8 cellular contexts compared by ENCODE assay signal in the genomic region with DNA sequence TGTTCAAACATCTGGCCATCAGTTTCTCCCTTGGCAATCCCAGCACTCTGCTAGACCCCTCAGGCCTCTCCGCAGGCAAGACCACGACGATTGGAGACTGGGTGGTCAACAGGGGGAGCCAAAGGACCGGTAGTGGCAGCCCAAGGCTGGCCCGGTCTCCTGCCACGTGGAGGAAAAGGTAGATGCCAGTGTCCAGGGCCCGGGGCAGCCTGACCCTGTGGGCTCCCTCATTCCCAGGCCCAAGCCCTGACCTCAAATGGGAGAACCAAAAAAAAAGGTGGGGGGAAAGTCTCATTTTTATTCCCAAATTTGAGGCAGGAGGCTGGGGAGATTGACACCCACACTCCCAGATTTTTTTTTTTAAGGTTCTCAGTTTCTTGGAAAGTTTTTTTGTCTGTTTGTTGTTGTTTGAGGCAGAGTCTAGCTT. TPM values are rescaled to one million over a fixed set of nuclear protein-coding genes. Genes with fewer than 3 reads are reported as not detected.
A peak's percentile ranks its signal among the peaks of the same experiment; 100 is the strongest.
DNase-seq lines count a peak whose midpoint lies in the region; ATAC-seq, FAIRE-seq and TF ChIP-seq lines count a peak whose summit lies in the region.

No MANE protein-coding gene starts in this region.

- H4K8ac ChIP-seq in H9 (replicated peaks; ENCODE audit: insufficient read length, low read depth, low read length), result no peak overlapping the region

- H3K36me3 Mint-ChIP-seq in H9 (ENCODE audit: insufficient read depth in 1 of 3, low read depth in 3 of 3), result no peaks in the 10 kb centered on the region
- no peaks in the 10 kb centered on the region for H3K36me3 Mint-ChIP-seq in activated CD4-positive, alpha-beta T cell treated with anti-CD3 and anti-CD28 coated beads for 36 hours (ENCODE audit: low read depth)

- TF ChIP-seq CTCF in H9 (conservative IDR thresholded peaks at IDR 0.05), result peak; percentile 96
- TF ChIP-seq CTCF in HepG2 (CRISPR knock-in tag; IDR thresholded peaks at IDR 0.05), result peak; percentile 97

- H3K79me2 ChIP-seq in H9 (ENCODE audit: insufficient read depth, low read length) (no peaks in the 10 kb centered on the region), HepG2 (ENCODE audit: insufficient read depth, low read length) (no peaks in the 10 kb centered on the region)

- H3K9ac ChIP-seq in BLaER1 (no peak overlapping the region), H9 (ENCODE audit: extremely low read depth, insufficient read length, low read length) (no peak overlapping the region), HepG2 (ENCODE audit: insufficient read depth, low read depth, low read length) (no peak overlapping the region)

- no peak overlapping the region for H3K14ac ChIP-seq in H9 (ENCODE audit: insufficient read depth, low read length)

- H3K9me3 Mint-ChIP-seq in H9, result no peaks in the 10 kb centered on the region
- no peaks in the 10 kb centered on the region for H3K9me3 Mint-ChIP-seq in activated CD4-positive, alpha-beta T cell treated with anti-CD3 and anti-CD28 coated beads for 36 hours (ENCODE audit: low read depth)

- peak; percentile 95 for TF ChIP-seq RAD21 in HepG2 (CRISPR knock-in tag; IDR thresholded peaks at IDR 0.05)

- H3K23me2 ChIP-seq in H9 (ENCODE audit: insufficient read length, low read depth, low read length, poor library complexity, severe bottlenecking), result no peaks in the 10 kb centered on the region

- no peak overlapping the region for H3K56ac ChIP-seq in H9 (ENCODE audit: insufficient read length, low read depth, low read length)

- H4K5ac ChIP-seq in H9 (ENCODE audit: insufficient read length, low read depth, low read length), result no peak overlapping the region

- FAIRE-seq in HepG2 (lab: Jason Lieb, UNC), result peak; percentile 62

- TF ChIP-seq POLR2A in HepG2 (IDR thresholded peaks at IDR 0.05; ENCODE audit: insufficient read depth in 1 of 2, low read depth in 2 of 2, low read length in 2 of 2), result no peak

- H3K4me2 ChIP-seq in BLaER1 (peak overlapping the region; percentile 27; the same call in 1 of the 2 replicates), H9 (ENCODE audit: insufficient read depth, insufficient read length, low read length) (no peak overlapping the region), HepG2 (ENCODE audit: low read depth, low read length) (no peak overlapping the region)

- no peak overlapping the region for H3K23ac ChIP-seq in H9 (ENCODE audit: insufficient read length, low read depth, low read length)

- TF ChIP-seq EP300 in HepG2 (IDR thresholded peaks at IDR 0.05; ENCODE audit: low read depth in 2 of 2, low read length in 2 of 2), result no peak
- no peak for TF ChIP-seq EP300 in HepG2 (CRISPR knock-in tag; IDR thresholded peaks at IDR 0.05; ENCODE audit: borderline replicate concordance)

- H2BK5ac ChIP-seq in H9 (ENCODE audit: insufficient read length, low read length), result no peak overlapping the region

- no peaks in the 10 kb centered on the region for H3K27me3 ChIP-seq in BLaER1
- H3K27me3 ChIP-seq in H9 (ENCODE audit: insufficient read depth, low read length), result no peaks in the 10 kb centered on the region
- no peaks in the 10 kb centered on the region; a peak in 3 of 5 replicates for H3K27me3 ChIP-seq in HepG2 (ENCODE audit: control insufficient read depth in 1 of 2, insufficient read depth in 2 of 2, low read length in 2 of 2)

- H3K4me1 ChIP-seq in BLaER1 (peaks cover 36% of the 10 kb centered on the region), H9 (ENCODE audit: insufficient read depth, low read length) (no peaks in the 10 kb centered on the region), HepG2 (ENCODE audit: insufficient read depth, low read length) (peaks cover 35% of the 10 kb centered on the region)

- no peak overlapping the region for H2BK15ac ChIP-seq in H9 (ENCODE audit: low read depth, low read length)

- H2BK120ac ChIP-seq in H9 (ENCODE audit: low read depth, low read length, poor library complexity, severe bottlenecking), result no peak overlapping the region

- H3K27ac ChIP-seq in BLaER1 (no peak overlapping the region), H9 (ENCODE audit: insufficient read length, low read depth, low read length) (no peak overlapping the region), HepG2 (ENCODE audit: extremely low read length, insufficient read depth, low read length) (no peak overlapping the region)

- H4K20me1 ChIP-seq in BLaER1, result no peaks in the 10 kb centered on the region
- no peaks in the 10 kb centered on the region for H4K20me1 ChIP-seq in H9 (ENCODE audit: control insufficient read depth, insufficient read depth, insufficient read length)
- no peaks in the 10 kb centered on the region for H4K20me1 ChIP-seq in HepG2 (ENCODE audit: insufficient read depth, low read length)

- intact Hi-C loops in activated CD4-positive, alpha-beta T cell treated with anti-CD3 and anti-CD28 coated beads for 36 hours (cut with DNase I, micrococcal nuclease), result loop anchor here (1.0 to 5.0 kb wide), 11 partner anchors 21 to 476 kb away; a partner anchor contains a TSS
- intact Hi-C loops in HepG2 (cut with micrococcal nuclease; ENCODE audit: unreplicated experiment), result loop anchor here (1.0 to 5.0 kb wide), 2 partner anchors 57 to 116 kb away; a partner anchor contains a TSS

- H3K27ac Mint-ChIP-seq in H9, result no peak overlapping the region
- H3K27ac Mint-ChIP-seq in activated CD4-positive, alpha-beta T cell treated with anti-CD3 and anti-CD28 coated beads for 36 hours, result peak overlapping the region; percentile 74

- H4K91ac ChIP-seq in H9 (ENCODE audit: insufficient read length, low read depth, low read length), result no peak overlapping the region

- POLR2A ChIA-PET in activated CD4-positive, alpha-beta T cell treated with anti-CD3 and anti-CD28 coated beads for 36 hours (lab: Charles Lee), result interaction anchor here (0.7 kb wide), 1 partner anchor 102 kb away, joined by 3 read pairs; a partner anchor contains a TSS
- POLR2A ChIA-PET in HepG2 (lab: Yijun Ruan, JAX), result no interaction called here

- peak; percentile 95 for ATAC-seq in activated CD4-positive, alpha-beta T cell treated with anti-CD3 and anti-CD28 coated beads for 36 hours
- ATAC-seq in HepG2 (peak; percentile 85), GM21515 (IDR thresholded peaks at IDR 0.05; ENCODE audit: unreplicated experiment) (no peak)

- CTCF ChIA-PET in activated CD4-positive, alpha-beta T cell treated with anti-CD3 and anti-CD28 coated beads for 36 hours (lab: Charles Lee), result interaction anchor here (0.6 to 5.3 kb wide), 53 partner anchors 9 to 1460 kb away, joined by 3 to 57 read pairs (median 5); a partner anchor contains a TSS
- CTCF ChIA-PET in HepG2 (lab: Yijun Ruan, JAX; ENCODE audit: low intra/inter-chr PET ratio, low total read pairs), result interaction anchor here (1.0 to 4.2 kb wide), 6 partner anchors 22 to 238 kb away, joined by 3 to 63 read pairs (median 5); a partner anchor contains a TSS

- no peak overlapping the region for H2AK5ac ChIP-seq in H9 (ENCODE audit: insufficient read length, low read length)

- H3K4me1 Mint-ChIP-seq in H9, result peaks cover 6 to 9% of the 10 kb centered on the region in 2 experiments; a peak in 3 of 4 replicates
- H3K4me1 Mint-ChIP-seq in activated CD4-positive, alpha-beta T cell treated with anti-CD3 and anti-CD28 coated beads for 36 hours, result peaks cover 10% of the 10 kb centered on the region

- no peak overlapping the region for H3T11ph ChIP-seq in H9 (ENCODE audit: low read length)

- H3K27me3 Mint-ChIP-seq in H9 (ENCODE audit: low read depth), result peaks cover 57% of the 10 kb centered on the region
- no peaks in the 10 kb centered on the region for H3K27me3 Mint-ChIP-seq in activated CD4-positive, alpha-beta T cell treated with anti-CD3 and anti-CD28 coated beads for 36 hours

- H2BK12ac ChIP-seq in H9 (ENCODE audit: insufficient read length, low read depth, low read length), result no peak overlapping the region

- H3K9me3 ChIP-seq in BLaER1 (no peaks in the 10 kb centered on the region), H9 (ENCODE audit: control insufficient read depth, low read depth, low read length) (no peaks in the 10 kb centered on the region), HepG2 (ENCODE audit: low read length) (no peaks in the 10 kb centered on the region)

- H3K18ac ChIP-seq in H9 (ENCODE audit: insufficient read length, low read depth, low read length), result no peak overlapping the region

- no peak overlapping the region for H2BK20ac ChIP-seq in H9 (ENCODE audit: low read depth, low read length, poor library complexity, severe bottlenecking)

- WGBS in H9 (ENCODE audit: extremely low coverage, insufficient read length, low lambda C conversion rate), result no CpG with 5 or more reads among the region's 7 CpGs
- 0% methylated on average over 5 of the region's 7 CpGs for WGBS in HepG2 (ENCODE audit: low lambda C conversion rate)

- H2AFZ ChIP-seq in H9 (ENCODE audit: low read length) (no peak overlapping the region), HepG2 (ENCODE audit: low read length) (no peak overlapping the region)

- H3K79me1 ChIP-seq in H9 (ENCODE audit: insufficient read depth, low read depth, low read length, poor library complexity, severe bottlenecking), result no peaks in the 10 kb centered on the region

- H3K4ac ChIP-seq in H9 (ENCODE audit: low read depth, low read length), result no peak overlapping the region

- H3K36me3 ChIP-seq in BLaER1, result no peaks in the 10 kb centered on the region
- H3K36me3 ChIP-seq in HepG2 (replicated peaks in 1 of 2; ENCODE audit: control insufficient read depth in 1 of 2, insufficient read depth in 2 of 2, low read length in 2 of 2), result no peaks in the 10 kb centered on the region

- in situ Hi-C loops in HepG2 (cut with HindIII; ENCODE audit: extremely low pct_ligation_motif_present, low pct_unique_long_range_greater_than_20kb), result loop anchor here (10.0 kb wide), 2 partner anchors 234 to 264 kb away; a partner anchor contains a TSS

- no TSS peak for BruUV-seq in HepG2 (replicated peaks; lab: Mats Ljungman, UMichigan)

- peak; percentile 92 for DNase-seq in H9
- DNase-seq in NCI-H460 (ENCODE audit: extremely low read depth, low read depth), result peak; percentile 88
- DNase-seq in activated CD4-positive, alpha-beta T cell treated with anti-CD3 and anti-CD28 coated beads for 36 hours, result peak; percentile 90
- DNase-seq in cerebellum (ENCODE audit: low spot score), result peak; percentile 85
- peak; percentile 71 for DNase-seq in HepG2 (ENCODE audit: low spot score)
- DNase-seq in stimulated activated CD4-positive, alpha-beta T cell treated with anti-CD3 and anti-CD28 coated beads, TNF-alpha, amount 100 ng/mL, for 4 hours (ENCODE audit: low read depth in 3 of 3), result peak; percentile 61 to 67 (median 66)

- H3K4me3 Mint-ChIP-seq in H9, result peak overlapping the region in 1 of 2 experiments; percentile 24; a peak in 1 of 5 replicates
- H3K4me3 Mint-ChIP-seq in activated CD4-positive, alpha-beta T cell treated with anti-CD3 and anti-CD28 coated beads for 36 hours, result no peak overlapping the region

- no peak overlapping the region for H3K4me3 ChIP-seq in BLaER1
- H3K4me3 ChIP-seq in HepG2 (replicated peaks in 1 of 3; ENCODE audit: insufficient read depth in 1 of 3, low read depth in 2 of 3, low read length in 3 of 3), result no peak overlapping the region

RNA-seq across cellular contexts. Expression of a gene that starts 24.8 kb away (rescaled TPM):
- total RNA-seq in H9 (2021) (not detected in 2 replicates), cerebellum (21.5 TPM), HepG2 (2016; rRNA removed; fragmentation: Illumina TruSeq; extraction: Trizol) (85.0 and 87.3 TPM in 2 replicates)
- total RNA-seq in NCI-H460 (2014; rRNA removed; shearing (Covaris generic)), result 743 and 832 TPM in 2 replicates
- 380 and 540 TPM in 2 replicates for polyA plus RNA-seq in NCI-H460 (2014; cell fraction: nucleus; rRNA removed)
- total RNA-seq in activated CD4-positive, alpha-beta T cell treated with anti-CD3 and anti-CD28 coated beads for 36 hours, result 100 to 1,000 TPM; 219 to 349 TPM
- 95.2 and 111 TPM in 2 replicates for total RNA-seq in HepG2 (2016; cell fraction: cytosol; rRNA removed; fragmentation: Illumina TruSeq; extraction: Trizol; ENCODE audit: low read depth)
- total RNA-seq in HepG2 (2016; cell fraction: insoluble cytoplasmic fraction; rRNA removed; fragmentation: Illumina TruSeq; extraction: Trizol), result 89.3 and 95.9 TPM in 2 replicates
- total RNA-seq in HepG2 (2016; cell fraction: membrane; rRNA removed; fragmentation: Illumina TruSeq; extraction: Trizol), result 73.2 and 86.0 TPM in 2 replicates
- 41.0 and 44.0 TPM in 2 replicates for total RNA-seq in HepG2 (2016; cell fraction: nucleus; rRNA removed; fragmentation: Illumina TruSeq; extraction: Trizol)
- 72.9 and 82.2 TPM in 2 replicates for polyA plus RNA-seq in HepG2 (2011; rRNA removed)
- 27.1 and 54.2 TPM in 2 replicates for polyA plus RNA-seq in HepG2 (2011; cell fraction: cytosol; rRNA removed)
- polyA plus RNA-seq in HepG2 (2011; cell fraction: nucleus; rRNA removed), result 21.4 and 24.5 TPM in 2 replicates
- polyA plus RNA-seq in HepG2 (2012), result 25.8 and 48.9 TPM in 2 replicates
- 88.0 and 125 TPM in 2 replicates for polyA plus RNA-seq in HepG2 (2016; cell fraction: cytosol; fragmentation: Illumina TruSeq; extraction: Trizol; ENCODE audit: low read depth)
- 75.5 and 87.1 TPM in 2 replicates for polyA plus RNA-seq in HepG2 (2016; cell fraction: insoluble cytoplasmic fraction; fragmentation: Illumina TruSeq; extraction: Trizol; ENCODE audit: low read depth)
- 64.5 and 81.1 TPM in 2 replicates for polyA plus RNA-seq in HepG2 (2016; cell fraction: membrane; fragmentation: Illumina TruSeq; extraction: Trizol; ENCODE audit: low read depth)
- 81.0 and 88.7 TPM in 2 replicates for polyA plus RNA-seq in HepG2 (2016; cell fraction: nucleus; fragmentation: Illumina TruSeq; extraction: Trizol; ENCODE audit: insufficient read depth, low read depth)
- 67.0 and 985 TPM in 2 replicates for polyA minus RNA-seq in HepG2 (2011; rRNA and poly(A)+ RNA removed; ENCODE audit: low replicate concordance)
- polyA minus RNA-seq in HepG2 (2011; cell fraction: cytosol; rRNA and poly(A)+ RNA removed), result 46.8 and 61.9 TPM in 2 replicates
- 10.4 and 13.5 TPM in 2 replicates for polyA minus RNA-seq in HepG2 (2011; cell fraction: nucleus; rRNA and poly(A)+ RNA removed)

RNA-seq across cellular contexts. Expression of a gene that starts 29.7 kb away (rescaled TPM):
- total RNA-seq in H9 (2021), result not detected in 2 replicates
- 0.30 TPM in 1 of 2 replicates, not detected in the other for total RNA-seq in NCI-H460 (2014; rRNA removed; shearing (Covaris generic))
- polyA plus RNA-seq in NCI-H460 (2014; cell fraction: nucleus; rRNA removed), result not detected in 2 replicates
- total RNA-seq in activated CD4-positive, alpha-beta T cell treated with anti-CD3 and anti-CD28 coated beads for 36 hours, result 1 to 10 TPM; 2.4 to 3.4 TPM
- not detected for total RNA-seq in cerebellum
- total RNA-seq in HepG2 (2016; rRNA removed; fragmentation: Illumina TruSeq; extraction: Trizol), result not detected in 2 replicates
- total RNA-seq in HepG2 (2016; cell fraction: cytosol; rRNA removed; fragmentation: Illumina TruSeq; extraction: Trizol; ENCODE audit: low read depth), result not detected in 2 replicates
- total RNA-seq in HepG2 (2016; cell fraction: insoluble cytoplasmic fraction; rRNA removed; fragmentation: Illumina TruSeq; extraction: Trizol), result not detected in 2 replicates
- not detected in 2 replicates for total RNA-seq in HepG2 (2016; cell fraction: membrane; rRNA removed; fragmentation: Illumina TruSeq; extraction: Trizol)
- total RNA-seq in HepG2 (2016; cell fraction: nucleus; rRNA removed; fragmentation: Illumina TruSeq; extraction: Trizol), result not detected in 2 replicates
- not detected in 2 replicates for polyA plus RNA-seq in HepG2 (2011; rRNA removed)
- polyA plus RNA-seq in HepG2 (2011; cell fraction: cytosol; rRNA removed), result not detected in 2 replicates
- 0.71 TPM in 1 of 2 replicates, not detected in the other for polyA plus RNA-seq in HepG2 (2011; cell fraction: nucleus; rRNA removed)
- polyA plus RNA-seq in HepG2 (2012), result not detected in 2 replicates
- polyA plus RNA-seq in HepG2 (2016; cell fraction: cytosol; fragmentation: Illumina TruSeq; extraction: Trizol; ENCODE audit: low read depth), result not detected in 2 replicates
- polyA plus RNA-seq in HepG2 (2016; cell fraction: insoluble cytoplasmic fraction; fragmentation: Illumina TruSeq; extraction: Trizol; ENCODE audit: low read depth), result not detected in 2 replicates
- polyA plus RNA-seq in HepG2 (2016; cell fraction: membrane; fragmentation: Illumina TruSeq; extraction: Trizol; ENCODE audit: low read depth), result not detected in 2 replicates
- not detected in 2 replicates for polyA plus RNA-seq in HepG2 (2016; cell fraction: nucleus; fragmentation: Illumina TruSeq; extraction: Trizol; ENCODE audit: insufficient read depth, low read depth)
- not detected in 2 replicates for polyA minus RNA-seq in HepG2 (2011; rRNA and poly(A)+ RNA removed; ENCODE audit: low replicate concordance)
- polyA minus RNA-seq in HepG2 (2011; cell fraction: cytosol; rRNA and poly(A)+ RNA removed), result not detected in 2 replicates
- polyA minus RNA-seq in HepG2 (2011; cell fraction: nucleus; rRNA and poly(A)+ RNA removed), result not detected in 2 replicates

RNA-seq across cellular contexts. Expression of a gene that starts 34.6 kb away (rescaled TPM):
- 9.0 and 9.3 TPM in 2 replicates for total RNA-seq in H9 (2021)
- total RNA-seq in NCI-H460 (2014; rRNA removed; shearing (Covaris generic)), result 201 and 238 TPM in 2 replicates
- polyA plus RNA-seq in NCI-H460 (2014; cell fraction: nucleus; rRNA removed), result 458 and 480 TPM in 2 replicates
- total RNA-seq in activated CD4-positive, alpha-beta T cell treated with anti-CD3 and anti-CD28 coated beads for 36 hours, result 100 to 1,000 TPM in 1 of 2 experiments, 10 to 100 TPM in 1; 84.8 to 166 TPM
- total RNA-seq in cerebellum, result 1.4 TPM
- total RNA-seq in HepG2 (2016; rRNA removed; fragmentation: Illumina TruSeq; extraction: Trizol), result 20.2 and 24.5 TPM in 2 replicates
- total RNA-seq in HepG2 (2016; cell fraction: cytosol; rRNA removed; fragmentation: Illumina TruSeq; extraction: Trizol; ENCODE audit: low read depth), result 10.5 and 12.8 TPM in 2 replicates
- total RNA-seq in HepG2 (2016; cell fraction: insoluble cytoplasmic fraction; rRNA removed; fragmentation: Illumina TruSeq; extraction: Trizol), result 20.9 and 28.0 TPM in 2 replicates
- 10.0 and 12.0 TPM in 2 replicates for total RNA-seq in HepG2 (2016; cell fraction: membrane; rRNA removed; fragmentation: Illumina TruSeq; extraction: Trizol)
- total RNA-seq in HepG2 (2016; cell fraction: nucleus; rRNA removed; fragmentation: Illumina TruSeq; extraction: Trizol), result 9.7 and 12.1 TPM in 2 replicates
- polyA plus RNA-seq in HepG2 (2011; rRNA removed), result 9.6 and 12.9 TPM in 2 replicates
- 9.3 and 18.7 TPM in 2 replicates for polyA plus RNA-seq in HepG2 (2011; cell fraction: cytosol; rRNA removed)
- polyA plus RNA-seq in HepG2 (2011; cell fraction: nucleus; rRNA removed), result 3.3 and 3.4 TPM in 2 replicates
- 6.0 and 7.5 TPM in 2 replicates for polyA plus RNA-seq in HepG2 (2012)
- polyA plus RNA-seq in HepG2 (2016; cell fraction: cytosol; fragmentation: Illumina TruSeq; extraction: Trizol; ENCODE audit: low read depth), result 9.9 and 13.6 TPM in 2 replicates
- 25.0 and 26.5 TPM in 2 replicates for polyA plus RNA-seq in HepG2 (2016; cell fraction: insoluble cytoplasmic fraction; fragmentation: Illumina TruSeq; extraction: Trizol; ENCODE audit: low read depth)
- polyA plus RNA-seq in HepG2 (2016; cell fraction: membrane; fragmentation: Illumina TruSeq; extraction: Trizol; ENCODE audit: low read depth), result 7.8 and 8.2 TPM in 2 replicates
- polyA plus RNA-seq in HepG2 (2016; cell fraction: nucleus; fragmentation: Illumina TruSeq; extraction: Trizol; ENCODE audit: insufficient read depth, low read depth), result 13.5 and 17.9 TPM in 2 replicates
- polyA minus RNA-seq in HepG2 (2011; rRNA and poly(A)+ RNA removed; ENCODE audit: low replicate concordance), result 2.2 and 807 TPM in 2 replicates
- polyA minus RNA-seq in HepG2 (2011; cell fraction: cytosol; rRNA and poly(A)+ RNA removed), result 4.3 and 4.7 TPM in 2 replicates
- 3.5 and 4.6 TPM in 2 replicates for polyA minus RNA-seq in HepG2 (2011; cell fraction: nucleus; rRNA and poly(A)+ RNA removed)

RNA-seq across cellular contexts. Expression of a gene that starts 38.1 kb away (rescaled TPM):
- total RNA-seq in H9 (2021) (not detected in 2 replicates), cerebellum (not detected), HepG2 (2016; rRNA removed; fragmentation: Illumina TruSeq; extraction: Trizol) (2.5 and 2.8 TPM in 2 replicates)
- total RNA-seq in NCI-H460 (2014; rRNA removed; shearing (Covaris generic)), result 1.1 and 3.4 TPM in 2 replicates
- polyA plus RNA-seq in NCI-H460 (2014; cell fraction: nucleus; rRNA removed), result 6.3 and 9.0 TPM in 2 replicates
- not detected for total RNA-seq in activated CD4-positive, alpha-beta T cell treated with anti-CD3 and anti-CD28 coated beads for 36 hours
- 1.4 and 1.9 TPM in 2 replicates for total RNA-seq in HepG2 (2016; cell fraction: cytosol; rRNA removed; fragmentation: Illumina TruSeq; extraction: Trizol; ENCODE audit: low read depth)
- 2.1 and 3.0 TPM in 2 replicates for total RNA-seq in HepG2 (2016; cell fraction: insoluble cytoplasmic fraction; rRNA removed; fragmentation: Illumina TruSeq; extraction: Trizol)
- 1.7 and 2.1 TPM in 2 replicates for total RNA-seq in HepG2 (2016; cell fraction: membrane; rRNA removed; fragmentation: Illumina TruSeq; extraction: Trizol)
- 0.63 and 0.65 TPM in 2 replicates for total RNA-seq in HepG2 (2016; cell fraction: nucleus; rRNA removed; fragmentation: Illumina TruSeq; extraction: Trizol)
- 3.6 and 4.5 TPM in 2 replicates for polyA plus RNA-seq in HepG2 (2011; rRNA removed)
- polyA plus RNA-seq in HepG2 (2011; cell fraction: cytosol; rRNA removed), result 3.2 and 7.2 TPM in 2 replicates
- polyA plus RNA-seq in HepG2 (2011; cell fraction: nucleus; rRNA removed), result 1.4 and 1.7 TPM in 2 replicates
- polyA plus RNA-seq in HepG2 (2012), result 0.36 and 0.80 TPM in 2 replicates
- polyA plus RNA-seq in HepG2 (2016; cell fraction: cytosol; fragmentation: Illumina TruSeq; extraction: Trizol; ENCODE audit: low read depth), result 1.4 and 2.2 TPM in 2 replicates
- polyA plus RNA-seq in HepG2 (2016; cell fraction: insoluble cytoplasmic fraction; fragmentation: Illumina TruSeq; extraction: Trizol; ENCODE audit: low read depth), result 3.6 and 3.7 TPM in 2 replicates
- polyA plus RNA-seq in HepG2 (2016; cell fraction: membrane; fragmentation: Illumina TruSeq; extraction: Trizol; ENCODE audit: low read depth), result 1.8 TPM in 2 replicates
- polyA plus RNA-seq in HepG2 (2016; cell fraction: nucleus; fragmentation: Illumina TruSeq; extraction: Trizol; ENCODE audit: insufficient read depth, low read depth), result 2.5 and 2.6 TPM in 2 replicates
- polyA minus RNA-seq in HepG2 (2011; rRNA and poly(A)+ RNA removed; ENCODE audit: low replicate concordance), result 5.2 and 5.8 TPM in 2 replicates
- 1.8 TPM in 1 of 2 replicates, not detected in the other for polyA minus RNA-seq in HepG2 (2011; cell fraction: cytosol; rRNA and poly(A)+ RNA removed)
- 0.90 TPM in 1 of 2 replicates, not detected in the other for polyA minus RNA-seq in HepG2 (2011; cell fraction: nucleus; rRNA and poly(A)+ RNA removed)

RNA-seq across cellular contexts. Expression of a gene that starts 50.5 kb away (rescaled TPM):
- total RNA-seq in H9 (2021) (not detected in 2 replicates), cerebellum (not detected), HepG2 (2016; rRNA removed; fragmentation: Illumina TruSeq; extraction: Trizol) (not detected in 2 replicates)
- not detected in 2 replicates for total RNA-seq in NCI-H460 (2014; rRNA removed; shearing (Covaris generic))
- polyA plus RNA-seq in NCI-H460 (2014; cell fraction: nucleus; rRNA removed), result not detected in 2 replicates
- total RNA-seq in activated CD4-positive, alpha-beta T cell treated with anti-CD3 and anti-CD28 coated beads for 36 hours, result not detected
- not detected in 2 replicates for total RNA-seq in HepG2 (2016; cell fraction: cytosol; rRNA removed; fragmentation: Illumina TruSeq; extraction: Trizol; ENCODE audit: low read depth)
- total RNA-seq in HepG2 (2016; cell fraction: insoluble cytoplasmic fraction; rRNA removed; fragmentation: Illumina TruSeq; extraction: Trizol), result not detected in 2 replicates
- total RNA-seq in HepG2 (2016; cell fraction: membrane; rRNA removed; fragmentation: Illumina TruSeq; extraction: Trizol), result not detected in 2 replicates
- total RNA-seq in HepG2 (2016; cell fraction: nucleus; rRNA removed; fragmentation: Illumina TruSeq; extraction: Trizol), result not detected in 2 replicates
- not detected in 2 replicates for polyA plus RNA-seq in HepG2 (2011; rRNA removed)
- polyA plus RNA-seq in HepG2 (2011; cell fraction: cytosol; rRNA removed), result not detected in 2 replicates
- polyA plus RNA-seq in HepG2 (2011; cell fraction: nucleus; rRNA removed), result not detected in 2 replicates
- polyA plus RNA-seq in HepG2 (2012), result not detected in 2 replicates
- not detected in 2 replicates for polyA plus RNA-seq in HepG2 (2016; cell fraction: cytosol; fragmentation: Illumina TruSeq; extraction: Trizol; ENCODE audit: low read depth)
- not detected in 2 replicates for polyA plus RNA-seq in HepG2 (2016; cell fraction: insoluble cytoplasmic fraction; fragmentation: Illumina TruSeq; extraction: Trizol; ENCODE audit: low read depth)
- polyA plus RNA-seq in HepG2 (2016; cell fraction: membrane; fragmentation: Illumina TruSeq; extraction: Trizol; ENCODE audit: low read depth), result not detected in 2 replicates
- not detected in 2 replicates for polyA plus RNA-seq in HepG2 (2016; cell fraction: nucleus; fragmentation: Illumina TruSeq; extraction: Trizol; ENCODE audit: insufficient read depth, low read depth)
- not detected in 2 replicates for polyA minus RNA-seq in HepG2 (2011; rRNA and poly(A)+ RNA removed; ENCODE audit: low replicate concordance)
- polyA minus RNA-seq in HepG2 (2011; cell fraction: cytosol; rRNA and poly(A)+ RNA removed), result not detected in 2 replicates
- polyA minus RNA-seq in HepG2 (2011; cell fraction: nucleus; rRNA and poly(A)+ RNA removed), result not detected in 2 replicates

Comparison
In these comparisons a context has a peak if more than half of its experiments do, and no peak if none do; other contexts are left out.
1. RNA of a gene that starts 24.8 kb away (total RNA-seq): 743 to 832 TPM in NCI-H460, 219 to 349 TPM in activated CD4-positive, alpha-beta T cell treated with anti-CD3 and anti-CD28 coated beads for 36 hours, 41.0 to 111 TPM in HepG2 and 21.5 TPM in cerebellum (single experiment); not detected in H9; every median in the first group is over 10 times any median in the second.
2. Peak in every context shown above with its lines, with median percentiles within 50 percentile points of each other: DNase-seq.